1 cellular context compared by ENCODE assay signal in the genomic region with DNA sequence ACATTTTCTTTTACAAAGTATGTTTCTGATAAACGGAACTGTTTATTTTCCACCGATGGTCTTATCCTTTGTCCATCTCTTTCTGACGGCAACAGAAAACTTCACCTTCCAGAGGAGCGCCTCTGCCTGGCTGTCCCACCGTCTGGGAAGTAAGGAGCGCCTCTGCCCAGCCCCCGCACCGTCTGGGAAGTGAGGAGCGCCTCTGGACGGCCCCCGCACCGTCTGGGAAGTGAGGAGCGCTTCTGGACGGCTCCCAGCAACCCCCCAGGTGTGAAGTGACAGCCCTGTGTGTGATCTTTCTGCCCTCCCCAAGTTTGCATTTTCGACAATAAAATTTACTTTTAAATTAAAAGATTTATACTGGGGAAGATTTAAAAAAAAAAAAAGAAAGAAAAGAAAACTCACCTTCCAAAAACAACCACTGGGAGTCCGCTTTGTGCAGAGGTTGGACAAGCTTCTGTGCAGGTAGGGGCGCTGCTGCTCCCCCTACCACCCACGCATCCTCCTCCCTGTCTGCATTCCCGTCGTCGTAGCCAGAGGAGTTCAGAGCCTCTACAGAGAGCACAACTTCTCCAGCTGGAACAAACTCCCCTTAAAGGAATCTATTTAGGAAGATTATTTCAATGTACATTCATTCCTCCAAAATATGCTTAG.
TF ChIP-seq lines count a peak whose summit lies in the region.

No MANE protein-coding gene starts in this region.

TF ChIP-seq in A549, 52 proteins besides CTCF, POLR2A, EP300 and RAD21 (continued from another document):
- TF ChIP-seq, protein P1, sequence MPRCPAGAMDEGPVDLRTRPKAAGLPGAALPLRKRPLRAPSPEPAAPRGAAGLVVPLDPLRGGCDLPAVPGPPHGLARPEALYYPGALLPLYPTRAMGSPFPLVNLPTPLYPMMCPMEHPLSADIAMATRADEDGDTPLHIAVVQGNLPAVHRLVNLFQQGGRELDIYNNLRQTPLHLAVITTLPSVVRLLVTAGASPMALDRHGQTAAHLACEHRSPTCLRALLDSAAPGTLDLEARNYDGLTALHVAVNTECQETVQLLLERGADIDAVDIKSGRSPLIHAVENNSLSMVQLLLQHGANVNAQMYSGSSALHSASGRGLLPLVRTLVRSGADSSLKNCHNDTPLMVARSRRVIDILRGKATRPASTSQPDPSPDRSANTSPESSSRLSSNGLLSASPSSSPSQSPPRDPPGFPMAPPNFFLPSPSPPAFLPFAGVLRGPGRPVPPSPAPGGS (IDR thresholded peaks at IDR 0.05): no peak
- TF ChIP-seq RCOR1 (IDR thresholded peaks at IDR 0.05; ENCODE audit: low read depth, low read length) (no peak), POLR2AphosphoS2 (conservative IDR thresholded peaks at IDR 0.05; ENCODE audit: low read length) (no peak), JUNB (IDR thresholded peaks at IDR 0.05) (no peak), EHF (CRISPR knock-in tag; IDR thresholded peaks at IDR 0.05) (no peak)
- TF ChIP-seq, protein P2, sequence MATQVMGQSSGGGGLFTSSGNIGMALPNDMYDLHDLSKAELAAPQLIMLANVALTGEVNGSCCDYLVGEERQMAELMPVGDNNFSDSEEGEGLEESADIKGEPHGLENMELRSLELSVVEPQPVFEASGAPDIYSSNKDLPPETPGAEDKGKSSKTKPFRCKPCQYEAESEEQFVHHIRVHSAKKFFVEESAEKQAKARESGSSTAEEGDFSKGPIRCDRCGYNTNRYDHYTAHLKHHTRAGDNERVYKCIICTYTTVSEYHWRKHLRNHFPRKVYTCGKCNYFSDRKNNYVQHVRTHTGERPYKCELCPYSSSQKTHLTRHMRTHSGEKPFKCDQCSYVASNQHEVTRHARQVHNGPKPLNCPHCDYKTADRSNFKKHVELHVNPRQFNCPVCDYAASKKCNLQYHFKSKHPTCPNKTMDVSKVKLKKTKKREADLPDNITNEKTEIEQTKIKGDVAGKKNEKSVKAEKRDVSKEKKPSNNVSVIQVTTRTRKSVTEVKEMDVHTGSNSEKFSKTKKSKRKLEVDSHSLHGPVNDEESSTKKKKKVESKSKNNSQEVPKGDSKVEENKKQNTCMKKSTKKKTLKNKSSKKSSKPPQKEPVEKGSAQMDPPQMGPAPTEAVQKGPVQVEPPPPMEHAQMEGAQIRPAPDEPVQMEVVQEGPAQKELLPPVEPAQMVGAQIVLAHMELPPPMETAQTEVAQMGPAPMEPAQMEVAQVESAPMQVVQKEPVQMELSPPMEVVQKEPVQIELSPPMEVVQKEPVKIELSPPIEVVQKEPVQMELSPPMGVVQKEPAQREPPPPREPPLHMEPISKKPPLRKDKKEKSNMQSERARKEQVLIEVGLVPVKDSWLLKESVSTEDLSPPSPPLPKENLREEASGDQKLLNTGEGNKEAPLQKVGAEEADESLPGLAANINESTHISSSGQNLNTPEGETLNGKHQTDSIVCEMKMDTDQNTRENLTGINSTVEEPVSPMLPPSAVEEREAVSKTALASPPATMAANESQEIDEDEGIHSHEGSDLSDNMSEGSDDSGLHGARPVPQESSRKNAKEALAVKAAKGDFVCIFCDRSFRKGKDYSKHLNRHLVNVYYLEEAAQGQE (IDR thresholded peaks at IDR 0.05): no peak
